In the genomic region with DNA sequence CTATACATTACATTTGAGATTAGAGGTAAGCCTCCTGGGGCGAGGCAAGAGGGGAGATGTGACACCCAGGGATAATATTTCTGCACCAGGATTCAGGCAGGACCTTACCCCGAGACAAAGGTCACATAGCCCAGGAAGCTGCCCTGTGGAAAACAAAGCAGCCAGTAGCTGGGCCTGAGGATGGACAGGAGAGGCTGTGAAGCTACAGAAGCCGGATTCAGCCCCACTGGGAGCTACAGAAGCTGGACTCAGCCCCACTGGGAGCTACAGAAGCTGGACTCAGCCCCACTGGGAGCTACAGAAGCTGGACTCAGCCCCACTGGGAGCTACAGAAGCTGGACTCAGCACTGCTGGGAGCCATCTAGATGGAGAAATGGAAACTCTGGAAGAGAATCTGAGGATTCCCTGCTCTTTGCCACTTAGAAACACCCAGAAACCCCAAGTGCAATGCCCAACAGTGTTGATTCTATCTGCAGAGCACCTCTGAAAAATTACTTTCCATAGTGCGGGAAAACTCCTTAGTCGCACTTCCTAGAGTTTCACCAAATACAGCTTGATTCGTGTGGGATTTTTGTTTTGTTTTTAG, we compare ENCODE assay signal across 1 cellular context.
A peak's percentile ranks its signal among the peaks of the same experiment; 100 is the strongest.
TF ChIP-seq lines count a peak whose summit lies in the region.

No MANE protein-coding gene starts in this region.

TF ChIP-seq in HepG2, 621 proteins besides CTCF, POLR2A, EP300 and RAD21 (continued from another document and continues in another):
- TF ChIP-seq HNF4G (IDR thresholded peaks at IDR 0.05; ENCODE audit: borderline replicate concordance, low read depth, low read length), result peak; percentile 67
- peak; percentile 42; the same call in 1 of the 2 replicates for TF ChIP-seq HNF4G (CRISPR knock-in tag; IDR thresholded peaks at IDR 0.05; ENCODE audit: borderline replicate concordance, low read depth)
- peak; percentile 54; the same call in 1 of the 2 replicates for TF ChIP-seq ZNF292 (CRISPR knock-in tag; IDR thresholded peaks at IDR 0.05; ENCODE audit: borderline replicate concordance, low read depth)
- no peak for TF ChIP-seq SUZ12 (IDR thresholded peaks at IDR 0.05; ENCODE audit: low read depth, low read length)
- no peak for TF ChIP-seq ZNF777 (CRISPR knock-in tag; IDR thresholded peaks at IDR 0.05)
- TF ChIP-seq NR2F2 (IDR thresholded peaks at IDR 0.05; ENCODE audit: borderline replicate concordance, low read depth), result no peak
- TF ChIP-seq KDM6A (CRISPR knock-in tag; IDR thresholded peaks at IDR 0.05; ENCODE audit: low read depth), result no peak
- TF ChIP-seq KLF11 (CRISPR knock-in tag; IDR thresholded peaks at IDR 0.05), result no peak
- TF ChIP-seq PAF1 (CRISPR knock-in tag; IDR thresholded peaks at IDR 0.05), result no peak
- TF ChIP-seq, protein P1, sequence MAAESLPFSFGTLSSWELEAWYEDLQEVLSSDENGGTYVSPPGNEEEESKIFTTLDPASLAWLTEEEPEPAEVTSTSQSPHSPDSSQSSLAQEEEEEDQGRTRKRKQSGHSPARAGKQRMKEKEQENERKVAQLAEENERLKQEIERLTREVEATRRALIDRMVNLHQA (CRISPR knock-in tag; IDR thresholded peaks at IDR 0.05), result no peak
- no peak for TF ChIP-seq SP1 (IDR thresholded peaks at IDR 0.05)
- TF ChIP-seq SP1 (CRISPR knock-in tag; IDR thresholded peaks at IDR 0.05), result no peak
- peak; percentile 63; the same call in 1 of the 2 replicates for TF ChIP-seq ZNF441 (CRISPR knock-in tag; IDR thresholded peaks at IDR 0.05; ENCODE audit: borderline replicate concordance)
- no peak for TF ChIP-seq PLRG1 (conservative IDR thresholded peaks at IDR 0.05)
- TF ChIP-seq, protein P2, sequence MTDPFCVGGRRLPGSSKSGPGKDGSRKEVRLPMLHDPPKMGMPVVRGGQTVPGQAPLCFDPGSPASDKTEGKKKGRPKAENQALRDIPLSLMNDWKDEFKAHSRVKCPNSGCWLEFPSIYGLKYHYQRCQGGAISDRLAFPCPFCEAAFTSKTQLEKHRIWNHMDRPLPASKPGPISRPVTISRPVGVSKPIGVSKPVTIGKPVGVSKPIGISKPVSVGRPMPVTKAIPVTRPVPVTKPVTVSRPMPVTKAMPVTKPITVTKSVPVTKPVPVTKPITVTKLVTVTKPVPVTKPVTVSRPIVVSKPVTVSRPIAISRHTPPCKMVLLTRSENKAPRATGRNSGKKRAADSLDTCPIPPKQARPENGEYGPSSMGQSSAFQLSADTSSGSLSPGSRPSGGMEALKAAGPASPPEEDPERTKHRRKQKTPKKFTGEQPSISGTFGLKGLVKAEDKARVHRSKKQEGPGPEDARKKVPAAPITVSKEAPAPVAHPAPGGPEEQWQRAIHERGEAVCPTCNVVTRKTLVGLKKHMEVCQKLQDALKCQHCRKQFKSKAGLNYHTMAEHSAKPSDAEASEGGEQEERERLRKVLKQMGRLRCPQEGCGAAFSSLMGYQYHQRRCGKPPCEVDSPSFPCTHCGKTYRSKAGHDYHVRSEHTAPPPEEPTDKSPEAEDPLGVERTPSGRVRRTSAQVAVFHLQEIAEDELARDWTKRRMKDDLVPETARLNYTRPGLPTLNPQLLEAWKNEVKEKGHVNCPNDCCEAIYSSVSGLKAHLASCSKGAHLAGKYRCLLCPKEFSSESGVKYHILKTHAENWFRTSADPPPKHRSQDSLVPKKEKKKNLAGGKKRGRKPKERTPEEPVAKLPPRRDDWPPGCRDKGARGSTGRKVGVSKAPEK (CRISPR knock-in tag; IDR thresholded peaks at IDR 0.05; ENCODE audit: borderline replicate concordance), result no peak
- TF ChIP-seq, protein P3, sequence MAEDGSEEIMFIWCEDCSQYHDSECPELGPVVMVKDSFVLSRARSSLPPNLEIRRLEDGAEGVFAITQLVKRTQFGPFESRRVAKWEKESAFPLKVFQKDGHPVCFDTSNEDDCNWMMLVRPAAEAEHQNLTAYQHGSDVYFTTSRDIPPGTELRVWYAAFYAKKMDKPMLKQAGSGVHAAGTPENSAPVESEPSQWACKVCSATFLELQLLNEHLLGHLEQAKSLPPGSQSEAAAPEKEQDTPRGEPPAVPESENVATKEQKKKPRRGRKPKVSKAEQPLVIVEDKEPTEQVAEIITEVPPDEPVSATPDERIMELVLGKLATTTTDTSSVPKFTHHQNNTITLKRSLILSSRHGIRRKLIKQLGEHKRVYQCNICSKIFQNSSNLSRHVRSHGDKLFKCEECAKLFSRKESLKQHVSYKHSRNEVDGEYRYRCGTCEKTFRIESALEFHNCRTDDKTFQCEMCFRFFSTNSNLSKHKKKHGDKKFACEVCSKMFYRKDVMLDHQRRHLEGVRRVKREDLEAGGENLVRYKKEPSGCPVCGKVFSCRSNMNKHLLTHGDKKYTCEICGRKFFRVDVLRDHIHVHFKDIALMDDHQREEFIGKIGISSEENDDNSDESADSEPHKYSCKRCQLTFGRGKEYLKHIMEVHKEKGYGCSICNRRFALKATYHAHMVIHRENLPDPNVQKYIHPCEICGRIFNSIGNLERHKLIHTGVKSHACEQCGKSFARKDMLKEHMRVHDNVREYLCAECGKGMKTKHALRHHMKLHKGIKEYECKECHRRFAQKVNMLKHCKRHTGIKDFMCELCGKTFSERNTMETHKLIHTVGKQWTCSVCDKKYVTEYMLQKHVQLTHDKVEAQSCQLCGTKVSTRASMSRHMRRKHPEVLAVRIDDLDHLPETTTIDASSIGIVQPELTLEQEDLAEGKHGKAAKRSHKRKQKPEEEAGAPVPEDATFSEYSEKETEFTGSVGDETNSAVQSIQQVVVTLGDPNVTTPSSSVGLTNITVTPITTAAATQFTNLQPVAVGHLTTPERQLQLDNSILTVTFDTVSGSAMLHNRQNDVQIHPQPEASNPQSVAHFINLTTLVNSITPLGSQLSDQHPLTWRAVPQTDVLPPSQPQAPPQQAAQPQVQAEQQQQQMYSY (CRISPR knock-in tag; IDR thresholded peaks at IDR 0.05), result peak; percentile 90
- TF ChIP-seq ZSCAN20 (CRISPR knock-in tag; IDR thresholded peaks at IDR 0.05; ENCODE audit: borderline replicate concordance), result no peak
- TF ChIP-seq NFE2L2 (IDR thresholded peaks at IDR 0.05; ENCODE audit: low read length), result no peak
- TF ChIP-seq, protein P4, sequence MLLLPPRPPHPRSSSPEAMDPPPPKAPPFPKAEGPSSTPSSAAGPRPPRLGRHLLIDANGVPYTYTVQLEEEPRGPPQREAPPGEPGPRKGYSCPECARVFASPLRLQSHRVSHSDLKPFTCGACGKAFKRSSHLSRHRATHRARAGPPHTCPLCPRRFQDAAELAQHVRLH (CRISPR knock-in tag; IDR thresholded peaks at IDR 0.05; ENCODE audit: borderline replicate concordance, low read depth), result no peak
- TF ChIP-seq, protein P5, sequence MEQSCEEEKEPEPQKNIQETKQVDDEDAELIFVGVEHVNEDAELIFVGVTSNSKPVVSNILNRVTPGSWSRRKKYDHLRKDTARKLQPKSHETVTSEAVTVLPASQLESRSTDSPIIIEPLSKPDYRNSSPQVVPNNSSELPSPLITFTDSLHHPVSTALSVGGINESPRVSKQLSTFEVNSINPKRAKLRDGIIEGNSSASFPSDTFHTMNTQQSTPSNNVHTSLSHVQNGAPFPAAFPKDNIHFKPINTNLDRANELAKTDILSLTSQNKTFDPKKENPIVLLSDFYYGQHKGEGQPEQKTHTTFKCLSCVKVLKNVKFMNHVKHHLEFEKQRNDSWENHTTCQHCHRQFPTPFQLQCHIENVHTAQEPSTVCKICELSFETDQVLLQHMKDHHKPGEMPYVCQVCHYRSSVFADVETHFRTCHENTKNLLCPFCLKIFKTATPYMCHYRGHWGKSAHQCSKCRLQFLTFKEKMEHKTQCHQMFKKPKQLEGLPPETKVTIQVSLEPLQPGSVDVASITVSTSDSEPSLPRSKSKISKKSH (CRISPR knock-in tag; IDR thresholded peaks at IDR 0.05; ENCODE audit: borderline replicate concordance), result no peak
- TF ChIP-seq, protein P6, sequence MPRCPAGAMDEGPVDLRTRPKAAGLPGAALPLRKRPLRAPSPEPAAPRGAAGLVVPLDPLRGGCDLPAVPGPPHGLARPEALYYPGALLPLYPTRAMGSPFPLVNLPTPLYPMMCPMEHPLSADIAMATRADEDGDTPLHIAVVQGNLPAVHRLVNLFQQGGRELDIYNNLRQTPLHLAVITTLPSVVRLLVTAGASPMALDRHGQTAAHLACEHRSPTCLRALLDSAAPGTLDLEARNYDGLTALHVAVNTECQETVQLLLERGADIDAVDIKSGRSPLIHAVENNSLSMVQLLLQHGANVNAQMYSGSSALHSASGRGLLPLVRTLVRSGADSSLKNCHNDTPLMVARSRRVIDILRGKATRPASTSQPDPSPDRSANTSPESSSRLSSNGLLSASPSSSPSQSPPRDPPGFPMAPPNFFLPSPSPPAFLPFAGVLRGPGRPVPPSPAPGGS (CRISPR knock-in tag; IDR thresholded peaks at IDR 0.05), result no peak
- no peak for TF ChIP-seq HOXA5 (CRISPR knock-in tag; IDR thresholded peaks at IDR 0.05)
- TF ChIP-seq, protein P7, sequence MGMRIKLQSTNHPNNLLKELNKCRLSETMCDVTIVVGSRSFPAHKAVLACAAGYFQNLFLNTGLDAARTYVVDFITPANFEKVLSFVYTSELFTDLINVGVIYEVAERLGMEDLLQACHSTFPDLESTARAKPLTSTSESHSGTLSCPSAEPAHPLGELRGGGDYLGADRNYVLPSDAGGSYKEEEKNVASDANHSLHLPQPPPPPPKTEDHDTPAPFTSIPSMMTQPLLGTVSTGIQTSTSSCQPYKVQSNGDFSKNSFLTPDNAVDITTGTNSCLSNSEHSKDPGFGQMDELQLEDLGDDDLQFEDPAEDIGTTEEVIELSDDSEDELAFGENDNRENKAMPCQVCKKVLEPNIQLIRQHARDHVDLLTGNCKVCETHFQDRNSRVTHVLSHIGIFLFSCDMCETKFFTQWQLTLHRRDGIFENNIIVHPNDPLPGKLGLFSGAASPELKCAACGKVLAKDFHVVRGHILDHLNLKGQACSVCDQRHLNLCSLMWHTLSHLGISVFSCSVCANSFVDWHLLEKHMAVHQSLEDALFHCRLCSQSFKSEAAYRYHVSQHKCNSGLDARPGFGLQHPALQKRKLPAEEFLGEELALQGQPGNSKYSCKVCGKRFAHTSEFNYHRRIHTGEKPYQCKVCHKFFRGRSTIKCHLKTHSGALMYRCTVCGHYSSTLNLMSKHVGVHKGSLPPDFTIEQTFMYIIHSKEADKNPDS (CRISPR knock-in tag; IDR thresholded peaks at IDR 0.05), result no peak
- TF ChIP-seq, protein P8, sequence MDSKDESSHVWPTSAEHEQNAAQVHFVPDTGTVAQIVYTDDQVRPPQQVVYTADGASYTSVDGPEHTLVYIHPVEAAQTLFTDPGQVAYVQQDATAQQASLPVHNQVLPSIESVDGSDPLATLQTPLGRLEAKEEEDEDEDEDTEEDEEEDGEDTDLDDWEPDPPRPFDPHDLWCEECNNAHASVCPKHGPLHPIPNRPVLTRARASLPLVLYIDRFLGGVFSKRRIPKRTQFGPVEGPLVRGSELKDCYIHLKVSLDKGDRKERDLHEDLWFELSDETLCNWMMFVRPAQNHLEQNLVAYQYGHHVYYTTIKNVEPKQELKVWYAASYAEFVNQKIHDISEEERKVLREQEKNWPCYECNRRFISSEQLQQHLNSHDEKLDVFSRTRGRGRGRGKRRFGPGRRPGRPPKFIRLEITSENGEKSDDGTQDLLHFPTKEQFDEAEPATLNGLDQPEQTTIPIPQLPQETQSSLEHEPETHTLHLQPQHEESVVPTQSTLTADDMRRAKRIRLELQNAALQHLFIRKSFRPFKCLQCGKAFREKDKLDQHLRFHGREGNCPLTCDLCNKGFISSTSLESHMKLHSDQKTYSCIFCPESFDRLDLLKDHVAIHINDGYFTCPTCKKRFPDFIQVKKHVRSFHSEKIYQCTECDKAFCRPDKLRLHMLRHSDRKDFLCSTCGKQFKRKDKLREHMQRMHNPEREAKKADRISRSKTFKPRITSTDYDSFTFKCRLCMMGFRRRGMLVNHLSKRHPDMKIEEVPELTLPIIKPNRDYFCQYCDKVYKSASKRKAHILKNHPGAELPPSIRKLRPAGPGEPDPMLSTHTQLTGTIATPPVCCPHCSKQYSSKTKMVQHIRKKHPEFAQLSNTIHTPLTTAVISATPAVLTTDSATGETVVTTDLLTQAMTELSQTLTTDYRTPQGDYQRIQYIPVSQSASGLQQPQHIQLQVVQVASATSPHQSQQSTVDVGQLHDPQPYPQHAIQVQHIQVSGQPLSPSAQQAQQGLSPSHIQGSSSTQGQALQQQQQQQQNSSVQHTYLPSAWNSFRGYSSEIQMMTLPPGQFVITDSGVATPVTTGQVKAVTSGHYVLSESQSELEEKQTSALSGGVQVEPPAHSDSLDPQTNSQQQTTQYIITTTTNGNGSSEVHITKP (CRISPR knock-in tag; IDR thresholded peaks at IDR 0.05; ENCODE audit: low read depth), result no peak
- no peak for TF ChIP-seq LCORL (IDR thresholded peaks at IDR 0.05)
- peak; percentile 46; the same call in 1 of the 2 replicates for TF ChIP-seq LCORL (CRISPR knock-in tag; IDR thresholded peaks at IDR 0.05)
- TF ChIP-seq, protein P9, sequence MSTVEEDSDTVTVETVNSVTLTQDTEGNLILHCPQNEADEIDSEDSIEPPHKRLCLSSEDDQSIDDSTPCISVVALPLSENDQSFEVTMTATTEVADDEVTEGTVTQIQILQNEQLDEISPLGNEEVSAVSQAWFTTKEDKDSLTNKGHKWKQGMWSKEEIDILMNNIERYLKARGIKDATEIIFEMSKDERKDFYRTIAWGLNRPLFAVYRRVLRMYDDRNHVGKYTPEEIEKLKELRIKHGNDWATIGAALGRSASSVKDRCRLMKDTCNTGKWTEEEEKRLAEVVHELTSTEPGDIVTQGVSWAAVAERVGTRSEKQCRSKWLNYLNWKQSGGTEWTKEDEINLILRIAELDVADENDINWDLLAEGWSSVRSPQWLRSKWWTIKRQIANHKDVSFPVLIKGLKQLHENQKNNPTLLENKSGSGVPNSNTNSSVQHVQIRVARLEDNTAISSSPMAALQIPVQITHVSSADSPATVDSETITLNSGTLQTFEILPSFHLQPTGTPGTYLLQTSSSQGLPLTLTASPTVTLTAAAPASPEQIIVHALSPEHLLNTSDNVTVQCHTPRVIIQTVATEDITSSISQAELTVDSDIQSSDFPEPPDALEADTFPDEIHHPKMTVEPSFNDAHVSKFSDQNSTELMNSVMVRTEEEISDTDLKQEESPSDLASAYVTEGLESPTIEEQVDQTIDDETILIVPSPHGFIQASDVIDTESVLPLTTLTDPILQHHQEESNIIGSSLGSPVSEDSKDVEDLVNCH (CRISPR knock-in tag; IDR thresholded peaks at IDR 0.05), result no peak
- TF ChIP-seq AKAP8 (CRISPR knock-in tag; IDR thresholded peaks at IDR 0.05), result no peak
- TF ChIP-seq SRSF1 (optimal IDR thresholded peaks at IDR 0.05; ENCODE audit: low read depth, low read length), result no peak
- TF ChIP-seq ATF1 (CRISPR knock-in tag; IDR thresholded peaks at IDR 0.05), result no peak
- TF ChIP-seq PHB2 (IDR thresholded peaks at IDR 0.05; ENCODE audit: partially characterized antibody), result no peak
- no peak for TF ChIP-seq KDM1A (CRISPR knock-in tag; IDR thresholded peaks at IDR 0.05)
- TF ChIP-seq, protein P10, sequence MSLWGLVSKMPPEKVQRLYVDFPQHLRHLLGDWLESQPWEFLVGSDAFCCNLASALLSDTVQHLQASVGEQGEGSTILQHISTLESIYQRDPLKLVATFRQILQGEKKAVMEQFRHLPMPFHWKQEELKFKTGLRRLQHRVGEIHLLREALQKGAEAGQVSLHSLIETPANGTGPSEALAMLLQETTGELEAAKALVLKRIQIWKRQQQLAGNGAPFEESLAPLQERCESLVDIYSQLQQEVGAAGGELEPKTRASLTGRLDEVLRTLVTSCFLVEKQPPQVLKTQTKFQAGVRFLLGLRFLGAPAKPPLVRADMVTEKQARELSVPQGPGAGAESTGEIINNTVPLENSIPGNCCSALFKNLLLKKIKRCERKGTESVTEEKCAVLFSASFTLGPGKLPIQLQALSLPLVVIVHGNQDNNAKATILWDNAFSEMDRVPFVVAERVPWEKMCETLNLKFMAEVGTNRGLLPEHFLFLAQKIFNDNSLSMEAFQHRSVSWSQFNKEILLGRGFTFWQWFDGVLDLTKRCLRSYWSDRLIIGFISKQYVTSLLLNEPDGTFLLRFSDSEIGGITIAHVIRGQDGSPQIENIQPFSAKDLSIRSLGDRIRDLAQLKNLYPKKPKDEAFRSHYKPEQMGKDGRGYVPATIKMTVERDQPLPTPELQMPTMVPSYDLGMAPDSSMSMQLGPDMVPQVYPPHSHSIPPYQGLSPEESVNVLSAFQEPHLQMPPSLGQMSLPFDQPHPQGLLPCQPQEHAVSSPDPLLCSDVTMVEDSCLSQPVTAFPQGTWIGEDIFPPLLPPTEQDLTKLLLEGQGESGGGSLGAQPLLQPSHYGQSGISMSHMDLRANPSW (CRISPR knock-in tag; IDR thresholded peaks at IDR 0.05; ENCODE audit: borderline replicate concordance), result no peak
